10 cellular contexts compared by ENCODE assay signal in the genomic region with DNA sequence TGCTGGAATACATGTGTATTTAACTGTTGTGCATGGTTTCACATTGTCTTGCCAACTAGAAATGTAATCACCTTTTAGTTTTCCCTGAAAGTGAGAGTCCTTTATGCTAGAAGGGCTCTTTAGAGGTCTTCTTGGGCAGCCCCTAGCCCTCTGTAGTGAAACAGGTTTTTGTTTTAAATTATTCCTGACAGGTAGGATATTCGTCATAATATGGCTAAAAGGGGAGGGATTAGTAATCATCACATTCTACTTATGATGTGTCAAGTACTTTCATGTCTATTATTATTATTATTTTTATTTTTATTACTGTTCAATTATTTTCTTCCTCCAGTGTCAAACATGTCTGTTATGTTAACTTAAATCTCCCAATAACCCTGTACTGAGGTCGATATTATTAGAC. TPM values are rescaled to one million over a fixed set of nuclear protein-coding genes. Genes with fewer than 3 reads are reported as not detected.
DNase-seq lines count a peak whose midpoint lies in the region; ATAC-seq and TF ChIP-seq lines count a peak whose summit lies in the region.
"Had no signal": no experiment of that assay in that cellular context is flagged by ENCODE, and none has a peak within 500 bp of the region (broad histone marks: within the 10 kb centered on the region; RNA-seq: fewer than 3 reads in every experiment).

No MANE protein-coding gene starts in this region.

- no peak for TF ChIP-seq RAD21 in SK-N-SH (IDR thresholded peaks at IDR 0.05; ENCODE audit: low read length)

- H3K27ac ChIP-seq in coronary artery (peak overlapping the region; percentile 83 to 85), skeletal muscle tissue (ENCODE audit: low read depth, low read length) (peak overlapping the region; percentile 62), SK-N-SH (ENCODE audit: low read depth in 2 of 2, low read length in 1 of 2) (peak overlapping the region in 1 of 2 experiments; percentile 75; a peak in 2 of 4 replicates)
- H3K27ac ChIP-seq: pancreas had no signal

- no peaks in the 10 kb centered on the region for H3K9me2 ChIP-seq in SK-N-SH

- H3F3A ChIP-seq in SK-N-SH (replicated peaks; ENCODE audit: insufficient read depth) = peaks cover 9% of the 10 kb centered on the region

- H3K9ac ChIP-seq in skeletal muscle tissue (ENCODE audit: low read depth in 1 of 3, low read length in 3 of 3) (no peak overlapping the region), SK-N-SH (no peak overlapping the region)

- POLR2A ChIA-PET in SK-N-SH (lab: Yijun Ruan, JAX) = no interaction called here

- TF ChIP-seq CTCF in coronary artery (IDR thresholded peaks at IDR 0.05) (no peak), SK-N-SH (IDR thresholded peaks at IDR 0.05) (no peak)

- CTCF ChIA-PET in SK-N-SH (lab: Yijun Ruan, JAX) = no interaction called here

- H3K4me1 ChIP-seq in skeletal muscle tissue (ENCODE audit: control insufficient read depth in 3 of 3, insufficient read depth in 3 of 3, low read length in 3 of 3) (peaks cover 34 to 61% (median 34%) of the 10 kb centered on the region in 3 donors), SK-N-SH (ENCODE audit: control insufficient read depth in 1 of 2, insufficient read depth in 2 of 2, low read depth in 1 of 2, low read length in 1 of 2) (peaks cover 0 to 12% of the 10 kb centered on the region in 2 experiments; a peak in 2 of 4 replicates)
- H3K4me1 ChIP-seq: pancreas had no signal

- no peak overlapping the region for H2AFZ ChIP-seq in SK-N-SH (ENCODE audit: low read depth)

- DNase-seq in activated CD4-positive, CD25-positive, alpha-beta regulatory T cell (lab: John Stamatoyannopoulos, UW) = no peak
- no peak for DNase-seq in coronary artery (ENCODE audit: low spot score)
- no peak for DNase-seq in T1000 (lab: John Stamatoyannopoulos, UW)
- DNase-seq in SK-N-SH = no peak
- DNase-seq: pancreas; stimulated activated CD4-positive, alpha-beta T cell treated with anti-CD3 and anti-CD28 coated beads, Interleukin-2, amount 100 ng/mL, for 48 hours had no signal

- H3K9me3 ChIP-seq in skeletal muscle tissue (ENCODE audit: control insufficient read depth in 3 of 3, low read length in 3 of 3) (no peaks in the 10 kb centered on the region), SK-N-SH (no peaks in the 10 kb centered on the region)
- H3K9me3 ChIP-seq: pancreas had no signal

- H3K4me2 ChIP-seq in SK-N-SH = no peak overlapping the region

- no peak for TF ChIP-seq EP300 in SK-N-SH (IDR thresholded peaks at IDR 0.05; ENCODE audit: borderline replicate concordance in 1 of 2, low read depth in 1 of 2, low read length in 1 of 2)

- no peak overlapping the region for H3K4me3 ChIP-seq in coronary artery
- no peak overlapping the region for H3K4me3 ChIP-seq in skeletal muscle tissue (ENCODE audit: low read length in 3 of 3)
- no peak overlapping the region for H3K4me3 ChIP-seq in SK-N-SH (ENCODE audit: low read depth in 2 of 2, low read length in 1 of 2)
- H3K4me3 ChIP-seq: pancreas had no signal

- peak; percentile 22 to 31 for ATAC-seq in activated CD4-positive, CD25-positive, alpha-beta regulatory T cell treated with anti-CD3 and anti-CD28 coated beads, Interleukin-2, amount 50 U/mL, for 24 hours
- peak; percentile 23 for ATAC-seq in HG03378 (IDR thresholded peaks at IDR 0.05; ENCODE audit: unreplicated experiment)
- ATAC-seq in HG02938 (IDR thresholded peaks at IDR 0.05; ENCODE audit: unreplicated experiment) = no peak

- peaks cover 99% of the 10 kb centered on the region for H3K79me2 ChIP-seq in SK-N-SH (ENCODE audit: insufficient read depth)

- H4K20me1 ChIP-seq in SK-N-SH (ENCODE audit: insufficient read depth) = peaks cover 98% of the 10 kb centered on the region

- H3K27me3 ChIP-seq in skeletal muscle tissue (ENCODE audit: control insufficient read depth in 3 of 3, insufficient read depth in 3 of 3, low read length in 3 of 3) (no peaks in the 10 kb centered on the region), SK-N-SH (ENCODE audit: insufficient read depth) (no peaks in the 10 kb centered on the region)
- H3K27me3 ChIP-seq: pancreas had no signal

- H3K36me3 ChIP-seq in skeletal muscle tissue (ENCODE audit: control insufficient read depth in 3 of 3, insufficient read depth in 3 of 3, low read length in 3 of 3) (no peaks in the 10 kb centered on the region), SK-N-SH (replicated peaks in 1 of 2; ENCODE audit: control insufficient read depth in 1 of 2, insufficient read depth in 2 of 2, low read length in 1 of 2) (peaks cover 0 to 7% of the 10 kb centered on the region in 2 experiments)
- H3K36me3 ChIP-seq: pancreas had no signal

- WGBS in SK-N-SH (ENCODE audit: low lambda C conversion rate) = 39% methylated on average over 2 of the region's 2 CpGs

TF ChIP-seq in SK-N-SH, 30 proteins besides CTCF, POLR2A, EP300 and RAD21:
- TF ChIP-seq RFX5 (IDR thresholded peaks at IDR 0.05; ENCODE audit: low read length) = no peak
- no peak for TF ChIP-seq SMC3 (IDR thresholded peaks at IDR 0.05; ENCODE audit: low read depth, low read length)
- TF ChIP-seq FOSL2 (IDR thresholded peaks at IDR 0.05; ENCODE audit: borderline replicate concordance, low read depth) = no peak
- TF ChIP-seq MXI1 (IDR thresholded peaks at IDR 0.05; ENCODE audit: low read depth, low read length) = no peak
- TF ChIP-seq NRF1 (IDR thresholded peaks at IDR 0.05; ENCODE audit: low read depth, low read length) = no peak
- TF ChIP-seq JUND (IDR thresholded peaks at IDR 0.05) = no peak

RNA-seq across cellular contexts. Expression of gene MSN, which starts 35.5 kb away (rescaled TPM):
- 57.9 TPM for total RNA-seq in skeletal muscle tissue
- 189 and 226 TPM in 2 replicates for polyA plus RNA-seq in SK-N-SH (2012; rRNA removed)
- polyA plus RNA-seq in SK-N-SH (2012; cell fraction: cytosol; rRNA removed) = 139 and 159 TPM in 2 replicates
- polyA plus RNA-seq in SK-N-SH (2012; cell fraction: nucleus; rRNA removed) = 133 and 207 TPM in 2 replicates
